ENCODE assay signal across 7 cellular contexts in genomic region chr3:107660316-107660976, GRCh38.
DNase-seq lines count a peak whose midpoint lies in the region; ATAC-seq and TF ChIP-seq lines count a peak whose summit lies in the region.

No MANE protein-coding gene starts in this region.

- H4K91ac ChIP-seq in mesenchymal stem cell (ENCODE audit: low read length), result no peak overlapping the region

- no peak overlapping the region for H3K27ac ChIP-seq in mesenchymal stem cell (ENCODE audit: low read length, poor library complexity, severe bottlenecking)

- WGBS in mesenchymal stem cell, result 91% methylated on average over 1 of the region's 3 CpGs

- H2BK15ac ChIP-seq in mesenchymal stem cell (ENCODE audit: low read depth, poor library complexity, severe bottlenecking), result no peak overlapping the region

- H3K4me3 ChIP-seq in GM12864 (ENCODE audit: low read depth, low read length) (no peak overlapping the region), astrocyte of the spinal cord (ENCODE audit: low read depth, low read length) (no peak overlapping the region), mesenchymal stem cell (ENCODE audit: insufficient read depth in 1 of 2, low read depth in 1 of 2, low read length in 2 of 2) (no peak overlapping the region)

- no peak for ATAC-seq in activated T-cell treated with anti-CD3 and anti-CD28 coated beads, Interleukin-2, amount 50 U/mL, for 72 hours (replicated peaks in 1 of 2)
- no peak for ATAC-seq in GM21447 (IDR thresholded peaks at IDR 0.05; ENCODE audit: unreplicated experiment)

- H2BK120ac ChIP-seq in mesenchymal stem cell (ENCODE audit: low read depth, low read length), result no peak overlapping the region

- no peak overlapping the region for H3K14ac ChIP-seq in mesenchymal stem cell (ENCODE audit: low read length in 2 of 2)

- DNase-seq in GM12864 (ENCODE audit: low read depth) (no peak), NCI-H146 treated with DMSO at 0.1 percent for 48 hours (lab: John Stamatoyannopoulos, UW; ENCODE audit: unreplicated experiment) (peak; percentile 75), astrocyte of the spinal cord (ENCODE audit: low read depth, low spot score) (peak; percentile 65), mesenchymal stem cell (peak; percentile 61), AG20443 (ENCODE audit: low spot score) (no peak)
- no peak for DNase-seq in activated T-cell treated with anti-CD3 and anti-CD28 coated beads, Interleukin-2, amount 50 U/mL, for 72 hours

- no peak overlapping the region for H3K18ac ChIP-seq in mesenchymal stem cell (ENCODE audit: low read depth in 1 of 2, low read length in 2 of 2)

- H2AFZ ChIP-seq in mesenchymal stem cell (ENCODE audit: low read depth, low read length), result no peak overlapping the region

- in situ Hi-C loops in astrocyte of the spinal cord (cut with HindIII; ENCODE audit: low sequenced_read_pairs), result no loop called here

- peak overlapping the region; percentile 81 for H3K9ac ChIP-seq in mesenchymal stem cell (ENCODE audit: low read length)

- H3K9me3 ChIP-seq in mesenchymal stem cell (ENCODE audit: control insufficient read depth, low read length), result no peaks in the 10 kb centered on the region

- no peaks in the 10 kb centered on the region for H3K36me3 ChIP-seq in mesenchymal stem cell (ENCODE audit: control insufficient read depth in 1 of 2, insufficient read depth in 2 of 2, low read depth in 1 of 2, low read length in 2 of 2)

- H3K4me1 Mint-ChIP-seq in activated T-cell treated with anti-CD3 and anti-CD28 coated beads, Interleukin-2, amount 50 U/mL, for 72 hours (ENCODE audit: low read depth), result peaks cover 20% of the 10 kb centered on the region

- H2BK12ac ChIP-seq in mesenchymal stem cell (ENCODE audit: low read length in 2 of 2), result no peak overlapping the region

- no peaks in the 10 kb centered on the region for H3K4me1 ChIP-seq in mesenchymal stem cell (ENCODE audit: control insufficient read depth, insufficient read depth, low read depth, low read length)

- TF ChIP-seq CTCF in GM12864 (IDR thresholded peaks at IDR 0.05; ENCODE audit: low read depth, low read length, missing control alignments) (peak; percentile 48), astrocyte of the spinal cord (IDR thresholded peaks at IDR 0.05; ENCODE audit: low read depth, low read length) (peak; percentile 67)

- H3K4ac ChIP-seq in mesenchymal stem cell (ENCODE audit: low read depth in 1 of 2, low read length in 2 of 2), result no peak overlapping the region

- no peaks in the 10 kb centered on the region for H3K27me3 ChIP-seq in mesenchymal stem cell (ENCODE audit: control insufficient read depth in 1 of 2, insufficient read depth in 1 of 2, low read length in 2 of 2)

- no peak overlapping the region for H4K8ac ChIP-seq in mesenchymal stem cell (ENCODE audit: low read length)

- H3K27me3 Mint-ChIP-seq in activated T-cell treated with anti-CD3 and anti-CD28 coated beads, Interleukin-2, amount 50 U/mL, for 72 hours (ENCODE audit: low read depth), result no peaks in the 10 kb centered on the region

- no peak overlapping the region for H3K27ac Mint-ChIP-seq in activated T-cell treated with anti-CD3 and anti-CD28 coated beads, Interleukin-2, amount 50 U/mL, for 72 hours

- H3K9me3 Mint-ChIP-seq in activated T-cell treated with anti-CD3 and anti-CD28 coated beads, Interleukin-2, amount 50 U/mL, for 72 hours, result no peaks in the 10 kb centered on the region

- no peak overlapping the region for H3K4me3 Mint-ChIP-seq in activated T-cell treated with anti-CD3 and anti-CD28 coated beads, Interleukin-2, amount 50 U/mL, for 72 hours

- no peak overlapping the region for H2BK5ac ChIP-seq in mesenchymal stem cell (ENCODE audit: low read depth, low read length, poor library complexity, severe bottlenecking)

- no peak overlapping the region for H3K4me2 ChIP-seq in mesenchymal stem cell (ENCODE audit: low read length, poor library complexity, severe bottlenecking)

- H3K36me3 Mint-ChIP-seq in activated T-cell treated with anti-CD3 and anti-CD28 coated beads, Interleukin-2, amount 50 U/mL, for 72 hours (ENCODE audit: insufficient read depth in 2 of 2), result no peaks in the 10 kb centered on the region

- H2AK5ac ChIP-seq in mesenchymal stem cell (ENCODE audit: low read length, severe bottlenecking), result no peak overlapping the region

- H3K23ac ChIP-seq in mesenchymal stem cell (ENCODE audit: low read length in 2 of 2), result no peak overlapping the region

- H3K79me1 ChIP-seq in mesenchymal stem cell (replicated peaks; ENCODE audit: low read length, poor library complexity, severe bottlenecking), result peaks cover 7% of the 10 kb centered on the region

Comparison
In these comparisons a context has a peak if more than half of its experiments do, and no peak if none do; other contexts are left out.
1. DNase-seq: peak in NCI-H146 treated with DMSO at 0.1 percent for 48 hours (single experiment), astrocyte of the spinal cord (single experiment) and mesenchymal stem cell (single experiment); none in GM12864 (single experiment), activated T-cell treated with anti-CD3 and anti-CD28 coated beads, Interleukin-2, amount 50 U/mL, for 72 hours (0 of 2) and AG20443 (single experiment).